Comparison of ENCODE assay signal across 2 cellular contexts in genomic region chr10:22341190-22341935, GRCh38.
TF ChIP-seq lines count a peak whose summit lies in the region.

No MANE protein-coding gene starts in this region.

TF ChIP-seq in K562, 482 proteins besides CTCF, POLR2A, EP300 and RAD21 (continued from another document and continues in another):
- TF ChIP-seq E2F5 (CRISPR knock-in tag; IDR thresholded peaks at IDR 0.05) (no peak), IRF9 (tag; IDR thresholded peaks at IDR 0.05) (no peak), ATF2 (CRISPR knock-in tag; IDR thresholded peaks at IDR 0.05) (no peak), TAF15 (IDR thresholded peaks at IDR 0.05; ENCODE audit: low read depth, low read length) (no peak), NCOA1 (IDR thresholded peaks at IDR 0.05; ENCODE audit: low read depth) (no peak), TEAD2 (tag; IDR thresholded peaks at IDR 0.05) (no peak), MAZ (CRISPR knock-in tag; conservative IDR thresholded peaks at IDR 0.05 in 1 of 2, IDR thresholded peaks at IDR 0.05 in 1 of 2) (no peak; a peak in 2 of 4 replicates), ZNF354B (CRISPR knock-in tag; IDR thresholded peaks at IDR 0.05) (no peak), NCOR1 (IDR thresholded peaks at IDR 0.05) (no peak), NFIX (CRISPR knock-in tag; IDR thresholded peaks at IDR 0.05; ENCODE audit: low read depth) (no peak), NFIC (IDR thresholded peaks at IDR 0.05) (peak; percentile 31; the same call in 1 of the 2 replicates), PCBP2 (IDR thresholded peaks at IDR 0.05; ENCODE audit: low read depth, low read length, poor library complexity, severe bottlenecking) (no peak), MIER1 (IDR thresholded peaks at IDR 0.05; ENCODE audit: low read depth) (no peak), EHMT2 (IDR thresholded peaks at IDR 0.05) (no peak), MTA1 (IDR thresholded peaks at IDR 0.05; ENCODE audit: borderline replicate concordance) (no peak), ZBTB1 (CRISPR knock-in tag; IDR thresholded peaks at IDR 0.05; ENCODE audit: borderline replicate concordance, low read depth) (no peak), MTA2 (IDR thresholded peaks at IDR 0.05; ENCODE audit: low read depth) (0 out of 2 replicates have a peak, but pooled peaks have one; percentile 11), CHD1 (IDR thresholded peaks at IDR 0.05; ENCODE audit: low read length) (peak; percentile 13), CLOCK (CRISPR knock-in tag; IDR thresholded peaks at IDR 0.05; ENCODE audit: borderline replicate concordance) (no peak), TGIF2 (CRISPR knock-in tag; IDR thresholded peaks at IDR 0.05) (no peak), KAT7 (CRISPR knock-in tag; IDR thresholded peaks at IDR 0.05; ENCODE audit: borderline replicate concordance) (no peak), WHSC1 (IDR thresholded peaks at IDR 0.05; ENCODE audit: low read length) (no peak), ETV5 (CRISPR knock-in tag; IDR thresholded peaks at IDR 0.05; ENCODE audit: low read depth) (no peak), IRF2 (CRISPR knock-in tag; IDR thresholded peaks at IDR 0.05) (no peak), GATA2 (CRISPR knock-in tag; IDR thresholded peaks at IDR 0.05) (no peak), CTCFL (IDR thresholded peaks at IDR 0.05; ENCODE audit: borderline replicate concordance, insufficient read depth, low read depth, low read length, poor library complexity, severe bottlenecking) (no peak)

TF ChIP-seq in HepG2, 621 proteins besides CTCF, POLR2A, EP300 and RAD21 (continued from another document and continues in another):
- no peak for TF ChIP-seq ZBTB49 (CRISPR knock-in tag; IDR thresholded peaks at IDR 0.05; ENCODE audit: borderline replicate concordance)
- no peak for TF ChIP-seq ZNF550 (CRISPR knock-in tag; IDR thresholded peaks at IDR 0.05; ENCODE audit: borderline replicate concordance)
- TF ChIP-seq ZNF781 (CRISPR knock-in tag; IDR thresholded peaks at IDR 0.05; ENCODE audit: borderline replicate concordance, not compliant biosample characterization) = no peak
- TF ChIP-seq KAT8 (CRISPR knock-in tag; IDR thresholded peaks at IDR 0.05) = 0 out of 2 replicates have a peak, but pooled peaks have one; percentile 41
- no peak for TF ChIP-seq TFDP1 (CRISPR knock-in tag; IDR thresholded peaks at IDR 0.05; ENCODE audit: borderline replicate concordance)
- no peak for TF ChIP-seq ZNF136 (CRISPR knock-in tag; IDR thresholded peaks at IDR 0.05; ENCODE audit: low read depth)
- no peak for TF ChIP-seq ZNF720 (CRISPR knock-in tag; IDR thresholded peaks at IDR 0.05)
- TF ChIP-seq AGO1 (IDR thresholded peaks at IDR 0.05; ENCODE audit: low read depth, low read length, poor library complexity, severe bottlenecking) = no peak
- no peak for TF ChIP-seq ZFP36L2 (CRISPR knock-in tag; IDR thresholded peaks at IDR 0.05)
- no peak for TF ChIP-seq ZBTB14 (CRISPR knock-in tag; IDR thresholded peaks at IDR 0.05)
- no peak; the same call in 1 of the 2 replicates for TF ChIP-seq HDAC2 (CRISPR knock-in tag; IDR thresholded peaks at IDR 0.05)
- peak; percentile 66 for TF ChIP-seq HIVEP1 (CRISPR knock-in tag; IDR thresholded peaks at IDR 0.05)
- TF ChIP-seq TSC22D2 (CRISPR knock-in tag; IDR thresholded peaks at IDR 0.05; ENCODE audit: borderline replicate concordance) = no peak; the same call in 1 of the 2 replicates
- no peak for TF ChIP-seq ZNF614 (CRISPR knock-in tag; IDR thresholded peaks at IDR 0.05; ENCODE audit: borderline replicate concordance)
- TF ChIP-seq ZNF749 (CRISPR knock-in tag; IDR thresholded peaks at IDR 0.05; ENCODE audit: borderline replicate concordance) = no peak
- TF ChIP-seq PATZ1 (CRISPR knock-in tag; IDR thresholded peaks at IDR 0.05) = no peak
- TF ChIP-seq NCOA2 (CRISPR knock-in tag; IDR thresholded peaks at IDR 0.05) = no peak
- no peak for TF ChIP-seq CEBPG (CRISPR knock-in tag; IDR thresholded peaks at IDR 0.05)
- TF ChIP-seq NBN (conservative IDR thresholded peaks at IDR 0.05) = no peak
- peak; percentile 25 for TF ChIP-seq HDAC1 (CRISPR knock-in tag; IDR thresholded peaks at IDR 0.05)
- TF ChIP-seq GLMP (CRISPR knock-in tag; IDR thresholded peaks at IDR 0.05; ENCODE audit: borderline replicate concordance) = no peak
- TF ChIP-seq FOXJ3 (CRISPR knock-in tag; IDR thresholded peaks at IDR 0.05; ENCODE audit: borderline replicate concordance) = no peak
- no peak for TF ChIP-seq ZBTB26 (CRISPR knock-in tag; IDR thresholded peaks at IDR 0.05; ENCODE audit: borderline replicate concordance)
- TF ChIP-seq RBAK (CRISPR knock-in tag; IDR thresholded peaks at IDR 0.05) = no peak
- TF ChIP-seq ZNF30 (CRISPR knock-in tag; IDR thresholded peaks at IDR 0.05) = no peak
- peak; percentile 74; the same call in 1 of the 2 replicates for TF ChIP-seq MTF2 (CRISPR knock-in tag; IDR thresholded peaks at IDR 0.05; ENCODE audit: borderline replicate concordance)
- no peak for TF ChIP-seq ZNF296 (CRISPR knock-in tag; conservative IDR thresholded peaks at IDR 0.05)
- TF ChIP-seq ZSCAN25 (CRISPR knock-in tag; IDR thresholded peaks at IDR 0.05) = no peak
- TF ChIP-seq KMT2A (CRISPR knock-in tag; IDR thresholded peaks at IDR 0.05) = no peak
- no peak for TF ChIP-seq HES4 (CRISPR knock-in tag; IDR thresholded peaks at IDR 0.05; ENCODE audit: borderline replicate concordance)
- no peak for TF ChIP-seq ZXDC (CRISPR knock-in tag; IDR thresholded peaks at IDR 0.05)
- TF ChIP-seq SNAPC4 (CRISPR knock-in tag; IDR thresholded peaks at IDR 0.05) = no peak
- TF ChIP-seq ZNF138 (CRISPR knock-in tag; IDR thresholded peaks at IDR 0.05; ENCODE audit: low read depth) = no peak
